In the genomic region with DNA sequence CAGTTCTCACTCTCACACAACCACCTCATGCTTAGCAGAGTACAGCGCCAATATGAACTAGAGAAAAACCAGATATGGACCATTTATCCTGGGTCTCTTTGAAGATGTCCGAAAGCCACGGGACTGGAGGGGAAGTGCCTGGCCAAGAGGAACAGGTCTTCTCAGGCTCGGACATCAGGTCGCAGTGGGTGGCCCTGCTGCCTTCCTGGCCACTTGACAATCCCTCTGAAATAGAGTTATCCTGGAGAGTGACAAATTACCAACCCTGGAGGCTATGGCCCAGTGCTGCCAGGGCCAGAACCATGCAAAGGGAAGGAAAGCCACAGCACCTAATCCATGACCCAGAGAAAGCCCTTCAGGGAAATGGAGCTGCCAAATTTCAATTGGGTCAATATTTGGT, we compare ENCODE assay signal across 6 cellular contexts.
"Had no signal": no experiment of that assay in that cellular context is flagged by ENCODE, and none has a peak within 500 bp of the region (broad histone marks: within the 10 kb centered on the region; RNA-seq: fewer than 3 reads in every experiment).

No MANE protein-coding gene starts in this region.

- H3K4me3 Mint-ChIP-seq: H9, IgD-negative memory B cell had no signal

- DNase-seq: GM23248, H9, HCEC 1CT, KBM-7 had no signal

- H3K36me3 Mint-ChIP-seq: IgD-negative memory B cell had no signal

- H3K27ac Mint-ChIP-seq: H9, IgD-negative memory B cell had no signal

- ATAC-seq: HepG2 had no signal

- H3K4me1 Mint-ChIP-seq: H9, IgD-negative memory B cell had no signal

- H3K9me3 Mint-ChIP-seq: H9 had no signal
